8 cellular contexts compared by ENCODE assay signal in the genomic region with DNA sequence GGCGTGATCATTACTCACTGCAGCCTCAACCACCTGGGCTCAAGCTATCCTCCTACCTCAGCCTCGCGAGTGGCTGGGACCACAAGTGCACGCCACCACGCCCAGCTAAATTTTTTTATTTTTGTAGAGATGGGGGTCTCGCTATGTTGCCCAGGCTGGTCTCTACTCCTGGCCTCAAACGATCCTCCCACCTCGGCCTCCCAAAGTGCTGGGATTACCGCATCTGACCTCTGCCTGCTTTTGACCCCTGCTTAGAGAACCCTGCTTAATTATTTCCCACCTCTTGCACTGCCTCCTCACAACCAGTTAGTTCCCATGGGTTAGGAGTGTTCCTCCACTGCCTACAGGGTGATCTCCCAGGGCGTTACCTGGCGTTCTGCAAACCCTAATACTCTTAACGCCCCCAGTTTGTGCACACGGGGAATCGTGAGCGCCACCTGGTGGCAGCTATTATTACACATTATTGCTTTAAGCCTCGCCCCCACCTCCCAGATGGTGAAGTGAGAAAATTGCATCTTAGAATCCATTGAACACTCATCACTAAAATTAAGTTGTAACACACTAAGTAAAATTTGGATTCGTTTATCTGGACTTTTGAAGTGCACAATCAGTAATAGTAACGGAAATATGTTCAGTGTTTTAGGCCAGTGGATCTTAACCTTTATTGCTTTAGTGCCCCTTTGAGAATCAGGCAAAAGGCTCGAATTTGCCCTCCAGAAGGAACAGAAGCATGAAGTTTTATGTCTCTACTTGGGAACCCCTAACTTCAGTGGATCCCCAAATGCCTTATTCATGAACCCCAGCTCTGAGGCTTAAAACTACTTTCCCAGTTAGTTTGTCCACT.
DNase-seq lines count a peak whose midpoint lies in the region; ATAC-seq, FAIRE-seq and TF ChIP-seq lines count a peak whose summit lies in the region.

No MANE protein-coding gene starts in this region.

- no peak overlapping the region for H3K18ac ChIP-seq in H1 (ENCODE audit: extremely low read depth, low read length)

- CTCF ChIA-PET in activated CD8-positive, alpha-beta T cell treated with anti-CD3 and anti-CD28 coated beads for 36 hours (lab: Charles Lee), result interaction anchor here (0.6 to 7.4 kb wide), 27 partner anchors 10 to 523 kb away, joined by 3 to 101 read pairs (median 4); a partner anchor contains a TSS
- CTCF ChIA-PET in H1 (lab: Charles Lee; ENCODE audit: partially characterized antibody), result interaction anchor here (0.6 to 6.1 kb wide), 29 partner anchors 10 to 911 kb away, joined by 3 to 55 read pairs (median 4); a partner anchor contains a TSS

- H4K5ac ChIP-seq in H1 (ENCODE audit: insufficient read length, low read depth, low read length), result no peak overlapping the region

- peak; percentile 65 for ATAC-seq in activated CD8-positive, alpha-beta T cell treated with anti-CD3 and anti-CD28 coated beads for 36 hours

- no peaks in the 10 kb centered on the region; a peak in 1 of 7 replicates for H3K4me1 ChIP-seq in H1 (replicated peaks in 1 of 4; ENCODE audit: control insufficient read depth in 3 of 4, insufficient read depth in 4 of 4, low read length in 3 of 4)
- no peaks in the 10 kb centered on the region for H3K4me1 ChIP-seq in tibial nerve

- H3K36me3 ChIP-seq in H1 (ENCODE audit: control insufficient read depth in 2 of 4, insufficient read depth in 4 of 4, low read length in 3 of 4), result no peaks in the 10 kb centered on the region
- no peaks in the 10 kb centered on the region for H3K36me3 ChIP-seq in tibial nerve

- peak; percentile 98 for TF ChIP-seq CTCF in activated CD8-positive, alpha-beta T cell treated with anti-CD3 and anti-CD28 coated beads for 36 hours (IDR thresholded peaks at IDR 0.05)
- TF ChIP-seq CTCF in H1 (IDR thresholded peaks at IDR 0.05; ENCODE audit: control extremely low read depth in 1 of 3, insufficient read depth in 1 of 3, low read depth in 1 of 3, low read length in 3 of 3), result peak; percentile 80 to 98 (median 90)
- peak; percentile 85 for TF ChIP-seq CTCF in nephron progenitor cell (IDR thresholded peaks at IDR 0.05)
- TF ChIP-seq CTCF in tibial nerve (IDR thresholded peaks at IDR 0.05), result peak; percentile 38 to 71 (median 47)

- no peak overlapping the region for H3K56ac ChIP-seq in H1 (replicated peaks; ENCODE audit: insufficient read length, low read depth, low read length)

- no peak overlapping the region for H2BK120ac ChIP-seq in H1 (replicated peaks; ENCODE audit: low read depth, low read length)

- no peak overlapping the region for H3K4me2 ChIP-seq in H1 (ENCODE audit: insufficient read depth in 1 of 2, low read depth in 2 of 2, low read length in 2 of 2)

- H2BK5ac ChIP-seq in H1 (ENCODE audit: low read depth, low read length), result no peak overlapping the region

- H3K4me1 Mint-ChIP-seq in activated CD8-positive, alpha-beta T cell treated with anti-CD3 and anti-CD28 coated beads for 36 hours (ENCODE audit: low read depth), result no peaks in the 10 kb centered on the region
- H3K4me1 Mint-ChIP-seq in nephron progenitor cell, result peaks cover 5% of the 10 kb centered on the region

- H3K14ac ChIP-seq in H1 (ENCODE audit: insufficient read length), result no peak overlapping the region

- TF ChIP-seq POLR2A in H1 (IDR thresholded peaks at IDR 0.05; ENCODE audit: control extremely low read depth in 1 of 2, low read depth in 2 of 2, low read length in 2 of 2) (no peak), tibial nerve (IDR thresholded peaks at IDR 0.05) (no peak)

- H3K79me2 ChIP-seq in H1 (ENCODE audit: control insufficient read depth in 1 of 2, insufficient read depth in 2 of 2, low read length in 2 of 2), result no peaks in the 10 kb centered on the region

- H3K36me3 Mint-ChIP-seq in activated CD8-positive, alpha-beta T cell treated with anti-CD3 and anti-CD28 coated beads for 36 hours (ENCODE audit: low read depth), result no peaks in the 10 kb centered on the region
- H3K36me3 Mint-ChIP-seq in nephron progenitor cell (ENCODE audit: low read depth), result no peaks in the 10 kb centered on the region

- no peak overlapping the region for H2AFZ ChIP-seq in H1 (ENCODE audit: low read length)

- peaks cover 8% of the 10 kb centered on the region for H3K27me3 Mint-ChIP-seq in activated CD8-positive, alpha-beta T cell treated with anti-CD3 and anti-CD28 coated beads for 36 hours
- H3K27me3 Mint-ChIP-seq in nephron progenitor cell (ENCODE audit: low read depth, poor library complexity), result peaks cover 13% of the 10 kb centered on the region

- POLR2A ChIA-PET in activated CD8-positive, alpha-beta T cell treated with anti-CD3 and anti-CD28 coated beads for 36 hours (lab: Charles Lee), result interaction anchor here (0.9 to 2.1 kb wide), 3 partner anchors 10 to 93 kb away, joined by 3 to 7 read pairs (median 3); no protein-coding TSS in a partner anchor
- POLR2A ChIA-PET in H1 (lab: Charles Lee; ENCODE audit: partially characterized antibody), result no interaction called here

- H3K4ac ChIP-seq in H1 (replicated peaks; ENCODE audit: insufficient read length, low read depth, low read length), result no peak overlapping the region

- no peaks in the 10 kb centered on the region for H4K20me1 ChIP-seq in H1 (replicated peaks in 1 of 2; ENCODE audit: control insufficient read depth in 1 of 2, insufficient read depth in 2 of 2, low read length in 2 of 2)

- intact Hi-C loops in activated CD8-positive, alpha-beta T cell treated with anti-CD3 and anti-CD28 coated beads for 36 hours (cut with micrococcal nuclease), result loop anchor here (10.0 kb wide), 1 partner anchor 297 kb away; no protein-coding TSS in a partner anchor

- H2BK15ac ChIP-seq in H1 (ENCODE audit: low read length), result no peak overlapping the region

- H4K8ac ChIP-seq in H1 (ENCODE audit: extremely low read depth, insufficient read depth, low read length), result no peak overlapping the region

- no peaks in the 10 kb centered on the region for H3K79me1 ChIP-seq in H1 (ENCODE audit: low read depth, low read length)

- H3K23me2 ChIP-seq in H1 (ENCODE audit: low read depth, low read length), result no peaks in the 10 kb centered on the region

- no peak overlapping the region for H3K23ac ChIP-seq in H1 (ENCODE audit: insufficient read length)

- H3K9me3 ChIP-seq in H1 (ENCODE audit: insufficient read depth in 2 of 2, low read depth in 1 of 2, low read length in 1 of 2) (no peaks in the 10 kb centered on the region), tibial nerve (no peaks in the 10 kb centered on the region)

- WGBS in H1 (ENCODE audit: extremely low coverage in 1 of 2, insufficient coverage in 1 of 2, insufficient read length in 1 of 2, insufficient replicate concordance in 2 of 2, low coverage in 1 of 2, low lambda C conversion rate in 2 of 2, missing lambda C conversion rate in 1 of 2), 2 experiments, result 51% methylated on average over 19 of the region's 19 CpGs; no CpG with 5 or more reads in 1 of the 2 experiments
- WGBS in tibial nerve, 2 donors, result 44 to 45% methylated on average over 19 of the region's 19 CpGs

- no peak overlapping the region for H2BK12ac ChIP-seq in H1 (ENCODE audit: low read depth, low read length)

- H2BK20ac ChIP-seq in H1 (ENCODE audit: low read length), result no peak overlapping the region

- no peaks in the 10 kb centered on the region; a peak in 2 of 7 replicates for H3K27me3 ChIP-seq in H1 (replicated peaks in 1 of 4; ENCODE audit: control insufficient read depth in 3 of 4, extremely low read depth in 1 of 4, insufficient read depth in 3 of 4, low read length in 3 of 4)
- H3K27me3 ChIP-seq in tibial nerve, result peaks cover 0 to 1% of the 10 kb centered on the region in 2 donors

- DNase-seq in activated gamma-delta T cell treated with Interleukin-2 at 50 U/mL for 16 hours, result peak; percentile 55
- DNase-seq in activated gamma-delta T cell (lab: John Stamatoyannopoulos, UW), result no peak
- DNase-seq in NCI-H2227 treated with DMSO at 0.1 percent for 48 hours (lab: John Stamatoyannopoulos, UW), result peak; percentile 4
- peak; percentile 83 for DNase-seq in activated CD8-positive, alpha-beta T cell treated with anti-CD3 and anti-CD28 coated beads for 36 hours
- peak in 1 of 2 experiments; percentile 81 for DNase-seq in H1 (ENCODE audit: low read depth in 1 of 2, low spot score in 2 of 2)
- peak; percentile 70 for DNase-seq in nephron progenitor cell
- no peak for DNase-seq in tibial nerve (ENCODE audit: low spot score in 2 of 2)
- DNase-seq in occipital lobe (lab: John Stamatoyannopoulos, UW), result no peak

- no peak overlapping the region for H3K9ac ChIP-seq in H1 (replicated peaks in 1 of 4; ENCODE audit: extremely low read depth in 1 of 4, low read depth in 3 of 4, low read length in 3 of 4)

- peak; percentile 31 to 61; a peak in 3 of 4 replicates for TF ChIP-seq RAD21 in H1 (IDR thresholded peaks at IDR 0.05 in 1 of 2, conservative IDR thresholded peaks at IDR 0.05 in 1 of 2; ENCODE audit: low read depth in 2 of 2, low read length in 2 of 2)

- no peak overlapping the region for H3K4me3 ChIP-seq in H1 (ENCODE audit: extremely low read depth in 1 of 4, insufficient read depth in 2 of 4, low read depth in 3 of 4, low read length in 4 of 4)
- no peak overlapping the region for H3K4me3 ChIP-seq in tibial nerve

- TF ChIP-seq EP300 in H1 (IDR thresholded peaks at IDR 0.05; ENCODE audit: borderline replicate concordance in 1 of 2, low read depth in 2 of 2, low read length in 2 of 2), result no peak
- TF ChIP-seq EP300 in tibial nerve (IDR thresholded peaks at IDR 0.05), result no peak

- H3K27ac ChIP-seq in H1 (ENCODE audit: low read depth, low read length) (no peak overlapping the region), tibial nerve (no peak overlapping the region)

- peak; percentile 93 for FAIRE-seq in H1 (lab: Jason Lieb, UNC)

- no peak overlapping the region for H4K91ac ChIP-seq in H1 (replicated peaks; ENCODE audit: insufficient read length, low read length)

- H3K4me3 Mint-ChIP-seq in activated CD8-positive, alpha-beta T cell treated with anti-CD3 and anti-CD28 coated beads for 36 hours, result no peak overlapping the region
- no peak overlapping the region for H3K4me3 Mint-ChIP-seq in nephron progenitor cell

- no peaks in the 10 kb centered on the region for H3K9me3 Mint-ChIP-seq in activated CD8-positive, alpha-beta T cell treated with anti-CD3 and anti-CD28 coated beads for 36 hours
- H3K9me3 Mint-ChIP-seq in nephron progenitor cell, result no peaks in the 10 kb centered on the region

- H2AK5ac ChIP-seq in H1 (ENCODE audit: low read depth, low read length), result no peak overlapping the region

- no peak overlapping the region for H3K27ac Mint-ChIP-seq in activated CD8-positive, alpha-beta T cell treated with anti-CD3 and anti-CD28 coated beads for 36 hours
- no peak overlapping the region for H3K27ac Mint-ChIP-seq in nephron progenitor cell

TF ChIP-seq in H1, 55 proteins besides CTCF, POLR2A, EP300 and RAD21 (continues in another document):
- no peak for TF ChIP-seq RXRA (IDR thresholded peaks at IDR 0.05; ENCODE audit: insufficient read depth, low read depth, low read length)
- TF ChIP-seq TEAD4 (IDR thresholded peaks at IDR 0.05; ENCODE audit: low read depth, low read length), result peak; percentile 60; the same call in 1 of the 2 replicates
- TF ChIP-seq, protein P1, sequence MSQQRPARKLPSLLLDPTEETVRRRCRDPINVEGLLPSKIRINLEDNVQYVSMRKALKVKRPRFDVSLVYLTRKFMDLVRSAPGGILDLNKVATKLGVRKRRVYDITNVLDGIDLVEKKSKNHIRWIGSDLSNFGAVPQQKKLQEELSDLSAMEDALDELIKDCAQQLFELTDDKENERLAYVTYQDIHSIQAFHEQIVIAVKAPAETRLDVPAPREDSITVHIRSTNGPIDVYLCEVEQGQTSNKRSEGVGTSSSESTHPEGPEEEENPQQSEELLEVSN (IDR thresholded peaks at IDR 0.05), result no peak
- no peak for TF ChIP-seq SIRT6 (IDR thresholded peaks at IDR 0.05; ENCODE audit: low read length)

Comparison
In these comparisons a context has a peak if more than half of its experiments do, and no peak if none do; other contexts are left out.
1. DNase-seq: peak in activated gamma-delta T cell treated with Interleukin-2 at 50 U/mL for 16 hours (single experiment), NCI-H2227 treated with DMSO at 0.1 percent for 48 hours (single experiment), activated CD8-positive, alpha-beta T cell treated with anti-CD3 and anti-CD28 coated beads for 36 hours (single experiment) and nephron progenitor cell (single experiment); none in activated gamma-delta T cell (single experiment), tibial nerve (0 of 2) and occipital lobe (single experiment).
2. CTCF ChIP-seq: peak in every context shown above with its lines; median percentile 98 in activated CD8-positive, alpha-beta T cell treated with anti-CD3 and anti-CD28 coated beads for 36 hours; 90 in H1; 85 in nephron progenitor cell; 47 in tibial nerve.